Comparison of ENCODE assay signal across 16 cellular contexts in the genomic region with DNA sequence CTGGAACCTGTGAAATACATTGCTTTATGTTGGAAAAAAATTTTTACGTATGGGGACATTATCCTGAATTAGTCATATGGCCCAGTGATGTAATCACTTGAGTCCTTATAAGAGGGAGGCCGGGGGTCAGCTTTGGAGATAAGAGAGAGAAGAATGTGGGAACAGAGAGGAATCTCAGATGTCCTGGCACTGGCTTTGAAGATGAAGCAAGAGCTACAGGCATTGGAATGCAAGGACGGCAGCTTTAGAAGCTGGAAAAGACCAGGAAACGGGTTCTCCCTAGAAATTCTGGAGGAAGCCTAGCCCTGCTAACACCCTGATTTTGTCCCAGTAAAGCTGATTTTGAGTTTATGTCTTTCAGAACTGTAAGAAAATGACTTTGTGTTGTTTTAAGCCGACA.
DNase-seq lines count a peak whose midpoint lies in the region; ATAC-seq and TF ChIP-seq lines count a peak whose summit lies in the region.
"Had no signal": no experiment of that assay in that cellular context is flagged by ENCODE, and none has a peak within 500 bp of the region (broad histone marks: within the 10 kb centered on the region; RNA-seq: fewer than 3 reads in every experiment).

No MANE protein-coding gene starts in this region.

- no peak overlapping the region for H3K4me3 Mint-ChIP-seq in Caco-2 (ENCODE audit: unreplicated experiment)
- no peak overlapping the region; a peak in 1 of 5 replicates for H3K4me3 Mint-ChIP-seq in H9
- no peak overlapping the region for H3K4me3 Mint-ChIP-seq in endodermal cell
- H3K4me3 Mint-ChIP-seq: CD14-positive monocyte; CD4-positive, alpha-beta memory T cell had no signal

- H4K91ac ChIP-seq in H9 (ENCODE audit: insufficient read length, low read depth, low read length), result no peak overlapping the region

- H3K18ac ChIP-seq in H9 (ENCODE audit: insufficient read length, low read depth, low read length), result no peak overlapping the region

- no peaks in the 10 kb centered on the region for H4K20me1 ChIP-seq in H9 (ENCODE audit: control insufficient read depth, insufficient read depth, insufficient read length)
- H4K20me1 ChIP-seq: BLaER1 had no signal

- TF ChIP-seq POLR2A in tibial nerve (IDR thresholded peaks at IDR 0.05), result no peak

- H3K9ac ChIP-seq in H9 (ENCODE audit: extremely low read depth, insufficient read length, low read length) (no peak overlapping the region), endodermal cell (ENCODE audit: extremely low read depth, low read length, poor library complexity, severe bottlenecking) (no peak overlapping the region)
- H3K9ac ChIP-seq: BLaER1, KMS-11 had no signal

- no peak overlapping the region for H3K4me2 ChIP-seq in H9 (ENCODE audit: insufficient read depth, insufficient read length, low read length)
- H3K4me2 ChIP-seq: BLaER1, KMS-11 had no signal

- no peak overlapping the region for H2BK15ac ChIP-seq in H9 (ENCODE audit: low read depth, low read length)

- H3K79me2 ChIP-seq in H9 (ENCODE audit: insufficient read depth, low read length), result no peaks in the 10 kb centered on the region

- H3K4me1 ChIP-seq in Caco-2 (no peaks in the 10 kb centered on the region), H9 (ENCODE audit: insufficient read depth, low read length) (no peaks in the 10 kb centered on the region), endodermal cell (ENCODE audit: control insufficient read depth, insufficient read depth, low read length) (no peaks in the 10 kb centered on the region), tibial nerve (no peaks in the 10 kb centered on the region)
- H3K4me1 ChIP-seq: BLaER1 had no signal

- H3K9me3 ChIP-seq in Caco-2 (no peaks in the 10 kb centered on the region), H9 (ENCODE audit: control insufficient read depth, low read depth, low read length) (no peaks in the 10 kb centered on the region), endodermal cell (ENCODE audit: control insufficient read depth, low read length) (no peaks in the 10 kb centered on the region), tibial nerve (no peaks in the 10 kb centered on the region)
- H3K9me3 ChIP-seq: BLaER1 had no signal

- DNase-seq in Caco-2 (peak in 1 of 2 experiments; percentile 53), H9 (peak; percentile 24), endodermal cell (peak; percentile 45), iPS-NIHi11 (ENCODE audit: low spot score) (peak; percentile 17), GF-D8 (lab: John Stamatoyannopoulos, UW) (no peak), tibial nerve (ENCODE audit: low spot score in 2 of 2) (no peak)
- DNase-seq: 8988T; Calu3; CD4-positive, alpha-beta memory T cell; DMS79 treated with DMSO at 0.1 percent for 48 hours; HCEC 1CT had no signal

- no CpG with 5 or more reads among the region's 5 CpGs for WGBS in H9 (ENCODE audit: extremely low coverage, insufficient read length, low lambda C conversion rate)
- WGBS in endodermal cell (ENCODE audit: insufficient coverage in 1 of 2, insufficient read length in 1 of 2), 2 experiments, result 83 to 88% methylated on average over 5 of the region's 5 CpGs
- 66 to 74% methylated on average over 5 of the region's 5 CpGs for WGBS in tibial nerve, 2 donors

- H3T11ph ChIP-seq in H9 (ENCODE audit: low read length), result no peak overlapping the region

- intact Hi-C loops in Caco-2 (cut with micrococcal nuclease; ENCODE audit: unreplicated experiment), result no loop called here

- no peaks in the 10 kb centered on the region for H3K79me1 ChIP-seq in H9 (ENCODE audit: insufficient read depth, low read depth, low read length, poor library complexity, severe bottlenecking)

- no peak overlapping the region for H3K4ac ChIP-seq in H9 (ENCODE audit: low read depth, low read length)

- no peak for TF ChIP-seq EP300 in tibial nerve (IDR thresholded peaks at IDR 0.05)

- H3K27ac ChIP-seq in H9 (ENCODE audit: insufficient read length, low read depth, low read length) (no peak overlapping the region), endodermal cell (ENCODE audit: low read depth, low read length) (no peak overlapping the region), tibial nerve (no peak overlapping the region)
- H3K27ac ChIP-seq: BLaER1, KMS-11 had no signal

- no peak for ATAC-seq in HG03139 (IDR thresholded peaks at IDR 0.05; ENCODE audit: unreplicated experiment)
- no peak for ATAC-seq in GM19397 (IDR thresholded peaks at IDR 0.05; ENCODE audit: unreplicated experiment)

- peaks cover 1% of the 10 kb centered on the region for H3K27me3 Mint-ChIP-seq in Caco-2 (ENCODE audit: insufficient read depth, unreplicated experiment)
- H3K27me3 Mint-ChIP-seq in H9 (ENCODE audit: low read depth), result no peaks in the 10 kb centered on the region
- no peaks in the 10 kb centered on the region for H3K27me3 Mint-ChIP-seq in endodermal cell (ENCODE audit: insufficient read depth)
- H3K27me3 Mint-ChIP-seq: CD4-positive, alpha-beta memory T cell had no signal

- BruUV-seq in Caco-2 (replicated peaks; lab: Mats Ljungman, UMichigan), result no TSS peak

- H3K27me3 ChIP-seq in Caco-2 (replicated peaks; ENCODE audit: control insufficient read depth, insufficient read depth, low read length) (no peaks in the 10 kb centered on the region), H9 (ENCODE audit: insufficient read depth, low read length) (no peaks in the 10 kb centered on the region), endodermal cell (ENCODE audit: control insufficient read depth, insufficient read depth, low read length, poor library complexity, severe bottlenecking) (no peaks in the 10 kb centered on the region), tibial nerve (no peaks in the 10 kb centered on the region)
- H3K27me3 ChIP-seq: BLaER1 had no signal

- POLR2A ChIA-PET in Caco-2 (lab: Charles Lee), result no interaction called here

- no peak overlapping the region for H2BK20ac ChIP-seq in H9 (ENCODE audit: low read depth, low read length, poor library complexity, severe bottlenecking)

- H4K8ac ChIP-seq in H9 (replicated peaks; ENCODE audit: insufficient read length, low read depth, low read length), result no peak overlapping the region

- H2BK5ac ChIP-seq in H9 (ENCODE audit: insufficient read length, low read length), result no peak overlapping the region

- H3K14ac ChIP-seq in H9 (ENCODE audit: insufficient read depth, low read length), result no peak overlapping the region

- no peak overlapping the region for H3K23ac ChIP-seq in H9 (ENCODE audit: insufficient read length, low read depth, low read length)

- no peaks in the 10 kb centered on the region for H3K36me3 Mint-ChIP-seq in Caco-2 (ENCODE audit: insufficient read depth, unreplicated experiment)
- peaks cover 0 to 15% (median 2%) of the 10 kb centered on the region in 3 experiments; a peak in 4 of 7 replicates for H3K36me3 Mint-ChIP-seq in H9 (ENCODE audit: insufficient read depth in 1 of 3, low read depth in 3 of 3)
- no peaks in the 10 kb centered on the region for H3K36me3 Mint-ChIP-seq in endodermal cell (ENCODE audit: low read depth)
- H3K36me3 Mint-ChIP-seq: CD14-positive monocyte; CD4-positive, alpha-beta memory T cell had no signal

- TF ChIP-seq CTCF in Caco-2 (IDR thresholded peaks at IDR 0.05; ENCODE audit: insufficient read depth in 1 of 2, low read depth in 1 of 2, low read length in 1 of 2, severe bottlenecking in 1 of 2, unreplicated experiment in 1 of 2) (no peak), H9 (conservative IDR thresholded peaks at IDR 0.05) (no peak), endodermal cell (conservative IDR thresholded peaks at IDR 0.05) (no peak), tibial nerve (IDR thresholded peaks at IDR 0.05) (no peak)

- peaks cover 7% of the 10 kb centered on the region for H3K4me1 Mint-ChIP-seq in Caco-2 (ENCODE audit: low read depth, unreplicated experiment)
- H3K4me1 Mint-ChIP-seq in H9, result peaks cover 12 to 31% of the 10 kb centered on the region in 2 experiments; a peak in 3 of 4 replicates
- H3K4me1 Mint-ChIP-seq in endodermal cell, result no peaks in the 10 kb centered on the region
- H3K4me1 Mint-ChIP-seq: CD14-positive monocyte; CD4-positive, alpha-beta memory T cell had no signal

- no peaks in the 10 kb centered on the region for H3K23me2 ChIP-seq in H9 (ENCODE audit: insufficient read length, low read depth, low read length, poor library complexity, severe bottlenecking)

- H3K56ac ChIP-seq in H9 (ENCODE audit: insufficient read length, low read depth, low read length), result no peak overlapping the region

- no peak overlapping the region for H4K5ac ChIP-seq in H9 (ENCODE audit: insufficient read length, low read depth, low read length)

- peak overlapping the region; percentile 23 for H3K27ac Mint-ChIP-seq in Caco-2 (ENCODE audit: unreplicated experiment)
- H3K27ac Mint-ChIP-seq in H9, result no peak overlapping the region; a peak in 1 of 7 replicates
- no peak overlapping the region for H3K27ac Mint-ChIP-seq in endodermal cell
- H3K27ac Mint-ChIP-seq: CD14-positive monocyte; CD4-positive, alpha-beta memory T cell had no signal

- no peak overlapping the region for H2BK12ac ChIP-seq in H9 (ENCODE audit: insufficient read length, low read depth, low read length)

- CTCF ChIA-PET in Caco-2 (lab: Charles Lee), result interaction anchor here (1.0 kb wide), 1 partner anchor 9 kb away, joined by 7 read pairs; no protein-coding TSS in a partner anchor

- H2AK5ac ChIP-seq in H9 (ENCODE audit: insufficient read length, low read length), result no peak overlapping the region

- no peak overlapping the region for H2BK120ac ChIP-seq in H9 (ENCODE audit: low read depth, low read length, poor library complexity, severe bottlenecking)

- peaks cover 14% of the 10 kb centered on the region for H3K9me3 Mint-ChIP-seq in Caco-2 (ENCODE audit: unreplicated experiment)
- H3K9me3 Mint-ChIP-seq in H9, result no peaks in the 10 kb centered on the region
- no peaks in the 10 kb centered on the region for H3K9me3 Mint-ChIP-seq in endodermal cell

- H3K4me3 ChIP-seq in Caco-2 (ENCODE audit: low read depth, low read length), result no peak overlapping the region
- H3K4me3 ChIP-seq in endodermal cell (ENCODE audit: low read length), result no peak overlapping the region
- H3K4me3 ChIP-seq in tibial nerve, result no peak overlapping the region
- H3K4me3 ChIP-seq: BLaER1 had no signal

- no peak overlapping the region for H2AFZ ChIP-seq in H9 (ENCODE audit: low read length)

- H3K36me3 ChIP-seq in Caco-2 (ENCODE audit: control insufficient read depth, insufficient read depth, low read length) (no peaks in the 10 kb centered on the region), endodermal cell (ENCODE audit: control insufficient read depth, insufficient read depth, low read length) (no peaks in the 10 kb centered on the region), tibial nerve (no peaks in the 10 kb centered on the region)
- H3K36me3 ChIP-seq: BLaER1 had no signal

Comparison
In these comparisons a context has a peak if more than half of its experiments do, and no peak if none do; other contexts are left out.
1. DNase-seq: peak in H9 (single experiment), endodermal cell (single experiment) and iPS-NIHi11 (single experiment); none in GF-D8 (single experiment) and tibial nerve (0 of 2).